ENCODE assay signal across 8 cellular contexts in the genomic region with DNA sequence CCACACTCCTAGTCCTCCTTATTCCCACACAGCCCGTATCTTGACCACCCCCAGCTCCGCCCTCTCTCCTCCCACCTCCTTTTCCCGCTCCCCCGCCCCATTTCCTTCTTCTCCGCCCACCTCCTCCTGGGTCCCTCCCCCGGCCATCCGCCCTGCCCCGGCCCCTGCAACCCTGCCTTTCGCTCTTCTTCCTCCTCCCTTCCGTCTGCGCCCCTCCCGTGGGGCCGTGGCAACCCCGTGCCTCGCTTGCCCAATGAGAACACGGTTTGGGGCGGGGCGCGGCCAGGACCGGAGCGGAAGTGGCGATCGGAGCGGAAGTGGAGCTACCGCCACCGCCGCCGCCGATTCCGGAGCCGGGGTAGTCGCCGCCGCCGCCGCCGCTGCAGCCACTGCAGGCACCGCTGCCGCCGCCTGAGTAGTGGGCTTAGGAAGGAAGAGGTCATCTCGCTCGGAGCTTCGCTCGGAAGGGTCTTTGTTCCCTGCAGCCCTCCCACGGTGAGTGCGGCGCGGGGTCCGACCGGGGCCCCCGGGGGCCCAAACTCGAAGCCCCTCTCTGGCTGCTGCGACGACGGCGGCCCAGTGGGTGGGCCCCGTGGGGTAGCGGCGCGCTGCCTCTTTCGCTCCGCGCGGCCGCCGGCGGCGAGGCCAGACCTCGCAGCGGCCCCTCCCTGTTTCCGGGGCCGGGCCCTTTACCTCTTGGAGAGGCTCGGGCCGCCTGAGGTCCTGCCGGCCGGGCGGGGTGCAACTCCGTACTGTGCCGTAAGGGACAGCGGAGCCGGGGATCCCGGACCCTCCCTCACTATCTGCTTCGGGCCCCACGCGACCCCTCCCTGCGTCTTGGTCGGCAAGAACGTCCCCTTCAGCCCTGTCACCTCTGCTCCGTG. TPM values are rescaled to one million over a fixed set of nuclear protein-coding genes. Genes with fewer than 3 reads are reported as not detected.
DNase-seq lines count a peak whose midpoint lies in the region; ATAC-seq and TF ChIP-seq lines count a peak whose summit lies in the region.

A gene (plus strand): TSS at position 314 of the 884 bp plus-strand sequence. CDS start 15,829 bp downstream, outside the sequence.

- H3K4me2 ChIP-seq in PC-3 (ENCODE audit: low read length): peak within 1 kb of the TSS; percentile 90

- CTCF ChIA-PET in PC-3 (lab: Charles Lee): interaction anchor here (0.6 to 1.3 kb wide), 4 partner anchors 25 to 408 kb away, joined by 3 to 7 read pairs (median 3); no protein-coding TSS in a partner anchor

- TF ChIP-seq RAD21 in Ishikawa (IDR thresholded peaks at IDR 0.05; ENCODE audit: low read depth): no peak

- TF ChIP-seq CTCF in PC-3 (conservative IDR thresholded peaks at IDR 0.05; ENCODE audit: low read depth, low read length): no peak
- TF ChIP-seq CTCF in epithelial cell of proximal tubule (conservative IDR thresholded peaks at IDR 0.05; ENCODE audit: low read depth, low read length): no peak

- H3K4me1 ChIP-seq in PC-3 (ENCODE audit: insufficient read depth, low read length) (peaks cover 33% of the 10 kb centered on the region), mucosa of rectum (ENCODE audit: control insufficient read depth in 2 of 2, insufficient read depth in 2 of 2, low read length in 2 of 2) (peaks cover 32 to 35% of the 10 kb centered on the region in 2 donors)

- ATAC-seq in GM21529 (IDR thresholded peaks at IDR 0.05; ENCODE audit: unreplicated experiment) (peak; percentile 90), PC-3 (peak; percentile 96)

- H3K4me3 ChIP-seq in PC-3 (ENCODE audit: low read length): peak within 1 kb of the TSS; percentile 96
- peak within 1 kb of the TSS; percentile 99 for H3K4me3 ChIP-seq in epithelial cell of proximal tubule (ENCODE audit: low read depth, low read length)
- H3K4me3 ChIP-seq in mucosa of rectum (ENCODE audit: low read length in 2 of 2): peak within 1 kb of the TSS; percentile 88 to 91

- peak within 1 kb of the TSS; percentile 76 for H2AFZ ChIP-seq in PC-3 (ENCODE audit: low read length)

- H3K9me3 ChIP-seq in PC-3 (ENCODE audit: low read length): no peaks in the 10 kb centered on the region
- H3K9me3 ChIP-seq in mucosa of rectum (ENCODE audit: control insufficient read depth in 2 of 2, low read length in 2 of 2): no peaks in the 10 kb centered on the region

- no peaks in the 10 kb centered on the region for H3F3A ChIP-seq in PC-3 (ENCODE audit: low read length, unreplicated experiment)

- POLR2A ChIA-PET in PC-3 (lab: Charles Lee; ENCODE audit: unreplicated experiment): interaction anchor here (0.6 to 1.0 kb wide), 7 partner anchors 10 to 1767 kb away, joined by 3 to 7 read pairs (median 4); a partner anchor contains a TSS

- peak within 1 kb of the TSS; percentile 97 for H3K9ac ChIP-seq in PC-3 (ENCODE audit: low read length)
- H3K9ac ChIP-seq in mucosa of rectum (ENCODE audit: low read depth in 1 of 2, low read length in 2 of 2): peak within 1 kb of the TSS; percentile 86 to 93

- 0 out of 2 replicates have a peak, but pooled peaks have one; percentile 18 for TF ChIP-seq EP300 in Ishikawa (IDR thresholded peaks at IDR 0.05; ENCODE audit: borderline replicate concordance)

- H3K36me3 ChIP-seq in PC-3 (ENCODE audit: low read depth, low read length) (peaks cover 12% of the 10 kb centered on the region), mucosa of rectum (ENCODE audit: control insufficient read depth in 2 of 2, insufficient read depth in 2 of 2, low read length in 2 of 2) (peaks cover 4% of the 10 kb centered on the region in 2 donors)

- DNase-seq in DMS153 (lab: John Stamatoyannopoulos, UW): peak; percentile 97
- peak; percentile 99 for DNase-seq in PC-3
- DNase-seq in activated T-cell treated with anti-CD3 and anti-CD28 coated beads for 48 hours (ENCODE audit: low read depth): peak; percentile 98
- DNase-seq in epithelial cell of proximal tubule (ENCODE audit: low read depth): peak; percentile 46
- DNase-seq in stimulated activated CD8-positive, alpha-beta memory T cell treated with anti-CD3 and anti-CD28 coated beads, Interleukin-4, amount 100 ng/mL, for 48 hours: peak; percentile 99

- no TSS peak for BruUV-seq in PC-3 (replicated peaks; lab: Mats Ljungman, UMichigan)

- H3K9me2 ChIP-seq in PC-3 (replicated peaks; ENCODE audit: low read length): no peaks in the 10 kb centered on the region

- H3K27ac ChIP-seq in PC-3 (ENCODE audit: low read length) (peak within 1 kb of the TSS; percentile 77), mucosa of rectum (ENCODE audit: low read depth in 2 of 2, low read length in 2 of 2) (peak within 1 kb of the TSS; percentile 98)

- intact Hi-C loops in PC-3 (cut with micrococcal nuclease): loop anchor here (1.0 kb wide), 1 partner anchor 25 kb away; a partner anchor contains a TSS

- peaks cover 58% of the 10 kb centered on the region for H3K79me2 ChIP-seq in PC-3 (ENCODE audit: low read length)

- H3K27me3 ChIP-seq in PC-3 (ENCODE audit: low read length): no peaks in the 10 kb centered on the region
- no peaks in the 10 kb centered on the region for H3K27me3 ChIP-seq in mucosa of rectum (ENCODE audit: control insufficient read depth in 2 of 2, insufficient read depth in 2 of 2, low read length in 2 of 2)

- H4K20me1 ChIP-seq in PC-3 (ENCODE audit: low read length): peaks cover 44% of the 10 kb centered on the region

TF ChIP-seq in Ishikawa, 13 proteins besides CTCF, POLR2A, EP300 and RAD21:
- 0 out of 2 replicates have a peak, but pooled peaks have one; percentile 8 for TF ChIP-seq TEAD4 (IDR thresholded peaks at IDR 0.05)
- TF ChIP-seq CREB1 (IDR thresholded peaks at IDR 0.05; ENCODE audit: low read depth): no peak
- TF ChIP-seq, protein P1, sequence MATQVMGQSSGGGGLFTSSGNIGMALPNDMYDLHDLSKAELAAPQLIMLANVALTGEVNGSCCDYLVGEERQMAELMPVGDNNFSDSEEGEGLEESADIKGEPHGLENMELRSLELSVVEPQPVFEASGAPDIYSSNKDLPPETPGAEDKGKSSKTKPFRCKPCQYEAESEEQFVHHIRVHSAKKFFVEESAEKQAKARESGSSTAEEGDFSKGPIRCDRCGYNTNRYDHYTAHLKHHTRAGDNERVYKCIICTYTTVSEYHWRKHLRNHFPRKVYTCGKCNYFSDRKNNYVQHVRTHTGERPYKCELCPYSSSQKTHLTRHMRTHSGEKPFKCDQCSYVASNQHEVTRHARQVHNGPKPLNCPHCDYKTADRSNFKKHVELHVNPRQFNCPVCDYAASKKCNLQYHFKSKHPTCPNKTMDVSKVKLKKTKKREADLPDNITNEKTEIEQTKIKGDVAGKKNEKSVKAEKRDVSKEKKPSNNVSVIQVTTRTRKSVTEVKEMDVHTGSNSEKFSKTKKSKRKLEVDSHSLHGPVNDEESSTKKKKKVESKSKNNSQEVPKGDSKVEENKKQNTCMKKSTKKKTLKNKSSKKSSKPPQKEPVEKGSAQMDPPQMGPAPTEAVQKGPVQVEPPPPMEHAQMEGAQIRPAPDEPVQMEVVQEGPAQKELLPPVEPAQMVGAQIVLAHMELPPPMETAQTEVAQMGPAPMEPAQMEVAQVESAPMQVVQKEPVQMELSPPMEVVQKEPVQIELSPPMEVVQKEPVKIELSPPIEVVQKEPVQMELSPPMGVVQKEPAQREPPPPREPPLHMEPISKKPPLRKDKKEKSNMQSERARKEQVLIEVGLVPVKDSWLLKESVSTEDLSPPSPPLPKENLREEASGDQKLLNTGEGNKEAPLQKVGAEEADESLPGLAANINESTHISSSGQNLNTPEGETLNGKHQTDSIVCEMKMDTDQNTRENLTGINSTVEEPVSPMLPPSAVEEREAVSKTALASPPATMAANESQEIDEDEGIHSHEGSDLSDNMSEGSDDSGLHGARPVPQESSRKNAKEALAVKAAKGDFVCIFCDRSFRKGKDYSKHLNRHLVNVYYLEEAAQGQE (IDR thresholded peaks at IDR 0.05; ENCODE audit: low read depth): peak; percentile 21; the same call in 1 of the 2 replicates
- no peak for TF ChIP-seq CEBPB (IDR thresholded peaks at IDR 0.05)
- no peak for TF ChIP-seq FOXM1 (IDR thresholded peaks at IDR 0.05; ENCODE audit: borderline replicate concordance, low read depth)
- 0 out of 2 replicates have a peak, but pooled peaks have one; percentile 29 for TF ChIP-seq EGR1 (IDR thresholded peaks at IDR 0.05)
- peak; percentile 55; the same call in 1 of the 2 replicates for TF ChIP-seq YY1 (IDR thresholded peaks at IDR 0.05; ENCODE audit: low read depth)
- TF ChIP-seq, protein P2, sequence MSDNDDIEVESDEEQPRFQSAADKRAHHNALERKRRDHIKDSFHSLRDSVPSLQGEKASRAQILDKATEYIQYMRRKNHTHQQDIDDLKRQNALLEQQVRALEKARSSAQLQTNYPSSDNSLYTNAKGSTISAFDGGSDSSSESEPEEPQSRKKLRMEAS (IDR thresholded peaks at IDR 0.05): no peak; the same call in 1 of the 2 replicates
- TF ChIP-seq ZBTB7A (IDR thresholded peaks at IDR 0.05; ENCODE audit: low read depth): peak; percentile 79; the same call in 1 of the 2 replicates
- no peak for TF ChIP-seq NFIC (IDR thresholded peaks at IDR 0.05)
- peak; percentile 48; the same call in 1 of the 2 replicates for TF ChIP-seq TCF12 (IDR thresholded peaks at IDR 0.05; ENCODE audit: low read depth)
- TF ChIP-seq TAF1 (IDR thresholded peaks at IDR 0.05; ENCODE audit: low read depth): peak; percentile 66
- TF ChIP-seq, protein P3, sequence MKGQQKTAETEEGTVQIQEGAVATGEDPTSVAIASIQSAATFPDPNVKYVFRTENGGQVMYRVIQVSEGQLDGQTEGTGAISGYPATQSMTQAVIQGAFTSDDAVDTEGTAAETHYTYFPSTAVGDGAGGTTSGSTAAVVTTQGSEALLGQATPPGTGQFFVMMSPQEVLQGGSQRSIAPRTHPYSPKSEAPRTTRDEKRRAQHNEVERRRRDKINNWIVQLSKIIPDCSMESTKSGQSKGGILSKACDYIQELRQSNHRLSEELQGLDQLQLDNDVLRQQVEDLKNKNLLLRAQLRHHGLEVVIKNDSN (IDR thresholded peaks at IDR 0.05): peak; percentile 83
TF ChIP-seq in Ishikawa: peak in this region for 8.

RNA-seq across cellular contexts. Expression of the gene that starts here (rescaled TPM):
- total RNA-seq in PC-3 (2014; rRNA removed): 116 and 118 TPM in 2 replicates
- 162 and 203 TPM in 2 replicates for total RNA-seq in epithelial cell of proximal tubule

Comparison
In these comparisons a context has a peak if more than half of its experiments do, and no peak if none do; other contexts are left out.
1. Peak in every context shown above with its lines: DNase-seq, ATAC-seq, H3K4me3 ChIP-seq and H3K27ac ChIP-seq.
2. DNase-seq: peak in every context shown above with its lines; median percentile 99 in PC-3; 99 in stimulated activated CD8-positive, alpha-beta memory T cell treated with anti-CD3 and anti-CD28 coated beads, Interleukin-4, amount 100 ng/mL, for 48 hours; 98 in activated T-cell treated with anti-CD3 and anti-CD28 coated beads for 48 hours; 97 in DMS153; 46 in epithelial cell of proximal tubule.